ENCODE assay signal across 10 cellular contexts in the genomic region with DNA sequence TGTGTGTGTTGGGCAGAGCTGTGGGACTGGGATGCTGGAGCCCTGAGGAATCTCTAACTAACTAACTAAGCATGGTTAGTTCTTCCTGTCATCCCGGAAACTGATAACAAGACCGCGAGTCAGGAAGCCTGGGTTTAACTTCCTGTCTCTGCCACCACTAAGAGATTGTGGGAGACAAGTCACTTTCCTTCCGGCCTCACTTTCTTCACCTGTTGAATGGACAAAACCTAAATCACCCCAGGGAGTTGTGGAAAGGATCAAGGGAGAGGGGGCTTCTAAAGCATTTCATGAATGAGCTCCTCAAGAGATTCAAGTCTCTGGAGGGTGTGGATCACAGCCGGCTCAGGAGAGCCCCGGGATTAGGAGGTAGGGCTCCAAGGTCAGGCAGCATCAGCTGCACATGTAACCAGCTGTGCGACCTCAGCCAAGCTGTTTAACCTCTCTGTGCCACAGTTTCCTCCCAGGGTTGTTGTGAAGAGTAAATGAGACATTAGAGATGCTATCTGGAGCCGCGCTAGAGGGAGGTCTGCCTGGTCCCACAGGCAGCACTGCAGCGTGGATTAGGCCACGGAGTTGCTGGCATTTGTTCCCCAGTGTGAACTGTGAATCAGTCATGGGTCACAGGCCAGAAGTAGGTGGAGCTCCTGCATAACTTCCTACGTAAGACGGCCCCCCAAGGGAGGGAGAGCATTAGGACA.
A peak's percentile ranks its signal among the peaks of the same experiment; 100 is the strongest.
DNase-seq lines count a peak whose midpoint lies in the region; ATAC-seq and TF ChIP-seq lines count a peak whose summit lies in the region.
"Had no signal": no experiment of that assay in that cellular context is flagged by ENCODE, and none has a peak within 500 bp of the region (broad histone marks: within the 10 kb centered on the region; RNA-seq: fewer than 3 reads in every experiment).

No MANE protein-coding gene starts in this region.

- CTCF ChIA-PET in activated CD8-positive, alpha-beta T cell treated with anti-CD3 and anti-CD28 coated beads for 36 hours (lab: Charles Lee) = interaction anchor here (0.7 to 1.5 kb wide), 5 partner anchors 36 to 482 kb away, joined by 3 read pairs; no protein-coding TSS in a partner anchor

- 44 to 56% (median 53%) methylated on average over 13 of the region's 13 CpGs for WGBS in stomach, 5 donors
- 35 to 42% (median 38%) methylated on average over 13 of the region's 13 CpGs for WGBS in spleen, 5 donors

- no peak overlapping the region for H3K27ac ChIP-seq in stomach
- no peak overlapping the region for H3K27ac ChIP-seq in spleen

- H3K9me3 ChIP-seq in BE2C (no peaks in the 10 kb centered on the region), stomach (no peaks in the 10 kb centered on the region), spleen (no peaks in the 10 kb centered on the region)

- H3K27ac Mint-ChIP-seq in activated CD8-positive, alpha-beta T cell treated with anti-CD3 and anti-CD28 coated beads for 36 hours = peak overlapping the region; percentile 77

- intact Hi-C loops in activated CD8-positive, alpha-beta T cell treated with anti-CD3 and anti-CD28 coated beads for 36 hours (cut with micrococcal nuclease) = no loop called here
- intact Hi-C loops in stomach (cut with DNase I; ENCODE audit: low total_unique reads) = no loop called here
- intact Hi-C loops in spleen (cut with DNase I; ENCODE audit: low total_unique reads) = no loop called here

- POLR2A ChIA-PET in activated CD8-positive, alpha-beta T cell treated with anti-CD3 and anti-CD28 coated beads for 36 hours (lab: Charles Lee) = interaction anchor here (0.8 to 1.3 kb wide), 3 partner anchors 21 to 228 kb away, joined by 3 read pairs; no protein-coding TSS in a partner anchor

- no peaks in the 10 kb centered on the region for H3K36me3 Mint-ChIP-seq in activated CD8-positive, alpha-beta T cell treated with anti-CD3 and anti-CD28 coated beads for 36 hours (ENCODE audit: low read depth)

- TF ChIP-seq CTCF in BE2C (IDR thresholded peaks at IDR 0.05; ENCODE audit: low read depth, low read length) (no peak), fibroblast of villous mesenchyme (IDR thresholded peaks at IDR 0.05; ENCODE audit: insufficient read depth, low read depth, low read length) (no peak), stomach (IDR thresholded peaks at IDR 0.05) (no peak), spleen (IDR thresholded peaks at IDR 0.05 in 8 of 11, conservative IDR thresholded peaks at IDR 0.05 in 3 of 11) (no peak)
- TF ChIP-seq CTCF in activated CD8-positive, alpha-beta T cell treated with anti-CD3 and anti-CD28 coated beads for 36 hours (IDR thresholded peaks at IDR 0.05) = no peak

- peaks cover 6% of the 10 kb centered on the region for H3K27me3 Mint-ChIP-seq in activated CD8-positive, alpha-beta T cell treated with anti-CD3 and anti-CD28 coated beads for 36 hours

- H3K4me1 ChIP-seq in BE2C = peaks cover 19% of the 10 kb centered on the region
- H3K4me1 ChIP-seq in stomach = peaks cover 11 to 50% (median 27%) of the 10 kb centered on the region in 4 donors
- H3K4me1 ChIP-seq in spleen = peaks cover 0 to 33% (median 17%) of the 10 kb centered on the region in 6 donors

- H3K36me3 ChIP-seq in BE2C (no peaks in the 10 kb centered on the region), stomach (no peaks in the 10 kb centered on the region), spleen (no peaks in the 10 kb centered on the region)

- peak overlapping the region; percentile 48 for H3K4me3 Mint-ChIP-seq in activated CD8-positive, alpha-beta T cell treated with anti-CD3 and anti-CD28 coated beads for 36 hours

- H3K4me1 Mint-ChIP-seq in activated CD8-positive, alpha-beta T cell treated with anti-CD3 and anti-CD28 coated beads for 36 hours (ENCODE audit: low read depth) = peaks cover 21% of the 10 kb centered on the region

- TF ChIP-seq POLR2A in stomach (IDR thresholded peaks at IDR 0.05) = no peak
- TF ChIP-seq POLR2A in spleen (IDR thresholded peaks at IDR 0.05) = no peak

- H3K27me3 ChIP-seq in BE2C (no peaks in the 10 kb centered on the region), stomach (no peaks in the 10 kb centered on the region), spleen (replicated peaks in 1 of 7) (peaks cover 0 to 32% (median 2%) of the 10 kb centered on the region in 7 donors)

- no peaks in the 10 kb centered on the region for H3K9me3 Mint-ChIP-seq in activated CD8-positive, alpha-beta T cell treated with anti-CD3 and anti-CD28 coated beads for 36 hours

- peak; percentile 82 for ATAC-seq in activated CD8-positive, alpha-beta T cell treated with anti-CD3 and anti-CD28 coated beads for 36 hours
- ATAC-seq in GM21360 (IDR thresholded peaks at IDR 0.05; ENCODE audit: unreplicated experiment) = no peak

- peak; percentile 26 for DNase-seq in BE2C
- peak; percentile 59 for DNase-seq in HT1080 (ENCODE audit: low read depth)
- peak; percentile 50 for DNase-seq in activated CD8-positive, alpha-beta T cell treated with anti-CD3 and anti-CD28 coated beads for 36 hours
- DNase-seq in fibroblast of villous mesenchyme (ENCODE audit: low read depth) = peak; percentile 55
- DNase-seq in stomach = no peak
- DNase-seq in spleen = no peak
- no peak for DNase-seq in ureter (ENCODE audit: low spot score)
- DNase-seq: DMS 273 treated with DMSO at 0.1 percent for 48 hours, RPMI8226 had no signal

- no peak overlapping the region for H3K4me3 ChIP-seq in BE2C (ENCODE audit: low read depth, low read length)
- no peak overlapping the region for H3K4me3 ChIP-seq in fibroblast of villous mesenchyme (ENCODE audit: low read depth, low read length)
- H3K4me3 ChIP-seq in stomach = no peak overlapping the region
- H3K4me3 ChIP-seq in spleen = peak overlapping the region in 1 of 8 donors; percentile 11

- no peak for TF ChIP-seq EP300 in stomach (IDR thresholded peaks at IDR 0.05)

Comparison
In these comparisons a context has a peak if more than half of its experiments do, and no peak if none do; other contexts are left out.
1. DNase-seq: peak in BE2C (single experiment), HT1080 (single experiment), activated CD8-positive, alpha-beta T cell treated with anti-CD3 and anti-CD28 coated beads for 36 hours (single experiment) and fibroblast of villous mesenchyme (single experiment); none in stomach (single experiment), spleen (single experiment) and ureter (single experiment).